ENCODE assay signal across 1 cellular context in genomic region chr10:100038561-100039071, GRCh38.
TF ChIP-seq lines count a peak whose summit lies in the region.

No MANE protein-coding gene starts in this region.

TF ChIP-seq in HepG2, 621 proteins besides CTCF, POLR2A, EP300 and RAD21 (continued from another document and continues in another):
- TF ChIP-seq, protein P1, sequence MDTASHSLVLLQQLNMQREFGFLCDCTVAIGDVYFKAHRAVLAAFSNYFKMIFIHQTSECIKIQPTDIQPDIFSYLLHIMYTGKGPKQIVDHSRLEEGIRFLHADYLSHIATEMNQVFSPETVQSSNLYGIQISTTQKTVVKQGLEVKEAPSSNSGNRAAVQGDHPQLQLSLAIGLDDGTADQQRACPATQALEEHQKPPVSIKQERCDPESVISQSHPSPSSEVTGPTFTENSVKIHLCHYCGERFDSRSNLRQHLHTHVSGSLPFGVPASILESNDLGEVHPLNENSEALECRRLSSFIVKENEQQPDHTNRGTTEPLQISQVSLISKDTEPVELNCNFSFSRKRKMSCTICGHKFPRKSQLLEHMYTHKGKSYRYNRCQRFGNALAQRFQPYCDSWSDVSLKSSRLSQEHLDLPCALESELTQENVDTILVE (CRISPR knock-in tag; IDR thresholded peaks at IDR 0.05) = no peak
- no peak for TF ChIP-seq NCOA1 (CRISPR knock-in tag; IDR thresholded peaks at IDR 0.05)
- TF ChIP-seq NR1H2 (CRISPR knock-in tag; IDR thresholded peaks at IDR 0.05; ENCODE audit: borderline replicate concordance, low read depth) = no peak
- TF ChIP-seq ZNF891 (CRISPR knock-in tag; IDR thresholded peaks at IDR 0.05) = no peak
- TF ChIP-seq CSRNP2 (CRISPR knock-in tag; conservative IDR thresholded peaks at IDR 0.05; ENCODE audit: low read depth) = no peak
- no peak for TF ChIP-seq DDIT3 (CRISPR knock-in tag; IDR thresholded peaks at IDR 0.05)
- no peak for TF ChIP-seq ZNF878 (CRISPR knock-in tag; IDR thresholded peaks at IDR 0.05)
- TF ChIP-seq ZNF256 (CRISPR knock-in tag; conservative IDR thresholded peaks at IDR 0.05) = no peak
- no peak for TF ChIP-seq XRCC5 (optimal IDR thresholded peaks at IDR 0.05; ENCODE audit: low read length)
- TF ChIP-seq, protein P2, sequence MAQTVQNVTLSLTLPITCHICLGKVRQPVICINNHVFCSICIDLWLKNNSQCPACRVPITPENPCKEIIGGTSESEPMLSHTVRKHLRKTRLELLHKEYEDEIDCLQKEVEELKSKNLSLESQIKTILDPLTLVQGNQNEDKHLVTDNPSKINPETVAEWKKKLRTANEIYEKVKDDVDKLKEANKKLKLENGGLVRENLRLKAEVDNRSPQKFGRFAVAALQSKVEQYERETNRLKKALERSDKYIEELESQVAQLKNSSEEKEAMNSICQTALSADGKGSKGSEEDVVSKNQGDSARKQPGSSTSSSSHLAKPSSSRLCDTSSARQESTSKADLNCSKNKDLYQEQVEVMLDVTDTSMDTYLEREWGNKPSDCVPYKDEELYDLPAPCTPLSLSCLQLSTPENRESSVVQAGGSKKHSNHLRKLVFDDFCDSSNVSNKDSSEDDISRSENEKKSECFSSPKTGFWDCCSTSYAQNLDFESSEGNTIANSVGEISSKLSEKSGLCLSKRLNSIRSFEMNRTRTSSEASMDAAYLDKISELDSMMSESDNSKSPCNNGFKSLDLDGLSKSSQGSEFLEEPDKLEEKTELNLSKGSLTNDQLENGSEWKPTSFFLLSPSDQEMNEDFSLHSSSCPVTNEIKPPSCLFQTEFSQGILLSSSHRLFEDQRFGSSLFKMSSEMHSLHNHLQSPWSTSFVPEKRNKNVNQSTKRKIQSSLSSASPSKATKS (CRISPR knock-in tag; IDR thresholded peaks at IDR 0.05) = no peak
- no peak for TF ChIP-seq ZNF451 (CRISPR knock-in tag; IDR thresholded peaks at IDR 0.05)
- TF ChIP-seq, protein P3, sequence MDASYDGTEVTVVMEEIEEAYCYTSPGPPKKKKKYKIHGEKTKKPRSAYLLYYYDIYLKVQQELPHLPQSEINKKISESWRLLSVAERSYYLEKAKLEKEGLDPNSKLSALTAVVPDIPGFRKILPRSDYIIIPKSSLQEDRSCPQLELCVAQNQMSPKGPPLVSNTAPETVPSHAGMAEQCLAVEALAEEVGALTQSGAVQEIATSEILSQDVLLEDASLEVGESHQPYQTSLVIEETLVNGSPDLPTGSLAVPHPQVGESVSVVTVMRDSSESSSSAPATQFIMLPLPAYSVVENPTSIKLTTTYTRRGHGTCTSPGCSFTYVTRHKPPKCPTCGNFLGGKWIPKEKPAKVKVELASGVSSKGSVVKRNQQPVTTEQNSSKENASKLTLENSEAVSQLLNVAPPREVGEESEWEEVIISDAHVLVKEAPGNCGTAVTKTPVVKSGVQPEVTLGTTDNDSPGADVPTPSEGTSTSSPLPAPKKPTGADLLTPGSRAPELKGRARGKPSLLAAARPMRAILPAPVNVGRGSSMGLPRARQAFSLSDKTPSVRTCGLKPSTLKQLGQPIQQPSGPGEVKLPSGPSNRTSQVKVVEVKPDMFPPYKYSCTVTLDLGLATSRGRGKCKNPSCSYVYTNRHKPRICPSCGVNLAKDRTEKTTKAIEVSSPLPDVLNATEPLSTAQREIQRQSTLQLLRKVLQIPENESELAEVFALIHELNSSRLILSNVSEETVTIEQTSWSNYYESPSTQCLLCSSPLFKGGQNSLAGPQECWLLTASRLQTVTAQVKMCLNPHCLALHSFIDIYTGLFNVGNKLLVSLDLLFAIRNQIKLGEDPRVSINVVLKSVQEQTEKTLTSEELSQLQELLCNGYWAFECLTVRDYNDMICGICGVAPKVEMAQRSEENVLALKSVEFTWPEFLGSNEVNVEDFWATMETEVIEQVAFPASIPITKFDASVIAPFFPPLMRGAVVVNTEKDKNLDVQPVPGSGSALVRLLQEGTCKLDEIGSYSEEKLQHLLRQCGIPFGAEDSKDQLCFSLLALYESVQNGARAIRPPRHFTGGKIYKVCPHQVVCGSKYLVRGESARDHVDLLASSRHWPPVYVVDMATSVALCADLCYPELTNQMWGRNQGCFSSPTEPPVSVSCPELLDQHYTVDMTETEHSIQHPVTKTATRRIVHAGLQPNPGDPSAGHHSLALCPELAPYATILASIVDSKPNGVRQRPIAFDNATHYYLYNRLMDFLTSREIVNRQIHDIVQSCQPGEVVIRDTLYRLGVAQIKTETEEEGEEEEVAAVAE (CRISPR knock-in tag; IDR thresholded peaks at IDR 0.05; ENCODE audit: borderline replicate concordance) = no peak
- no peak for TF ChIP-seq SOX13 (IDR thresholded peaks at IDR 0.05)
- peak in 1 of 2 experiments; percentile 30; a peak in 1 of 4 replicates for TF ChIP-seq SOX13 (CRISPR knock-in tag; conservative IDR thresholded peaks at IDR 0.05 in 1 of 2, IDR thresholded peaks at IDR 0.05 in 1 of 2)
- TF ChIP-seq ZNF501 (CRISPR knock-in tag; IDR thresholded peaks at IDR 0.05) = peak; percentile 33; the same call in 1 of the 2 replicates
- TF ChIP-seq ZNF569 (CRISPR knock-in tag; IDR thresholded peaks at IDR 0.05; ENCODE audit: borderline replicate concordance) = no peak
- TF ChIP-seq SP4 (CRISPR knock-in tag; IDR thresholded peaks at IDR 0.05) = no peak
- no peak for TF ChIP-seq RELA (CRISPR knock-in tag; IDR thresholded peaks at IDR 0.05)
- TF ChIP-seq ZMYM3 (CRISPR knock-in tag; IDR thresholded peaks at IDR 0.05) = no peak
- TF ChIP-seq, protein P4, sequence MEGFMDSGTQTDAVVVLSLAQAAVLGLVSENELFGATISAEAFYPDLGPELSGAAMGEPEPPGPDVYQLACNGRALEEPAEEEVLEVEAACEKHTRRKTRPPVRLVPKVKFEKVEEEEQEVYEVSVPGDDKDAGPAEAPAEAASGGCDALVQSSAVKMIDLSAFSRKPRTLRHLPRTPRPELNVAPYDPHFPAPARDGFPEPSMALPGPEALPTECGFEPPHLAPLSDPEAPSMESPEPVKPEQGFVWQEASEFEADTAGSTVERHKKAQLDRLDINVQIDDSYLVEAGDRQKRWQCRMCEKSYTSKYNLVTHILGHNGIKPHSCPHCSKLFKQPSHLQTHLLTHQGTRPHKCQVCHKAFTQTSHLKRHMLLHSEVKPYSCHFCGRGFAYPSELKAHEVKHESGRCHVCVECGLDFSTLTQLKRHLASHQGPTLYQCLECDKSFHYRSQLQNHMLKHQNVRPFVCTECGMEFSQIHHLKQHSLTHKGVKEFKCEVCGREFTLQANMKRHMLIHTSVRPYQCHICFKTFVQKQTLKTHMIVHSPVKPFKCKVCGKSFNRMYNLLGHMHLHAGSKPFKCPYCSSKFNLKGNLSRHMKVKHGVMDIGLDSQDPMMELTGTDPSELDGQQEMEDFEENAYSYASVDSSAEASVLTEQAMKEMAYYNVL (CRISPR knock-in tag; IDR thresholded peaks at IDR 0.05; ENCODE audit: borderline replicate concordance) = peak; percentile 61; the same call in 1 of the 2 replicates
- TF ChIP-seq SALL1 (CRISPR knock-in tag; IDR thresholded peaks at IDR 0.05) = peak; percentile 78
- TF ChIP-seq POLR2G (IDR thresholded peaks at IDR 0.05; ENCODE audit: low read depth, low read length) = no peak
- TF ChIP-seq, protein P5, sequence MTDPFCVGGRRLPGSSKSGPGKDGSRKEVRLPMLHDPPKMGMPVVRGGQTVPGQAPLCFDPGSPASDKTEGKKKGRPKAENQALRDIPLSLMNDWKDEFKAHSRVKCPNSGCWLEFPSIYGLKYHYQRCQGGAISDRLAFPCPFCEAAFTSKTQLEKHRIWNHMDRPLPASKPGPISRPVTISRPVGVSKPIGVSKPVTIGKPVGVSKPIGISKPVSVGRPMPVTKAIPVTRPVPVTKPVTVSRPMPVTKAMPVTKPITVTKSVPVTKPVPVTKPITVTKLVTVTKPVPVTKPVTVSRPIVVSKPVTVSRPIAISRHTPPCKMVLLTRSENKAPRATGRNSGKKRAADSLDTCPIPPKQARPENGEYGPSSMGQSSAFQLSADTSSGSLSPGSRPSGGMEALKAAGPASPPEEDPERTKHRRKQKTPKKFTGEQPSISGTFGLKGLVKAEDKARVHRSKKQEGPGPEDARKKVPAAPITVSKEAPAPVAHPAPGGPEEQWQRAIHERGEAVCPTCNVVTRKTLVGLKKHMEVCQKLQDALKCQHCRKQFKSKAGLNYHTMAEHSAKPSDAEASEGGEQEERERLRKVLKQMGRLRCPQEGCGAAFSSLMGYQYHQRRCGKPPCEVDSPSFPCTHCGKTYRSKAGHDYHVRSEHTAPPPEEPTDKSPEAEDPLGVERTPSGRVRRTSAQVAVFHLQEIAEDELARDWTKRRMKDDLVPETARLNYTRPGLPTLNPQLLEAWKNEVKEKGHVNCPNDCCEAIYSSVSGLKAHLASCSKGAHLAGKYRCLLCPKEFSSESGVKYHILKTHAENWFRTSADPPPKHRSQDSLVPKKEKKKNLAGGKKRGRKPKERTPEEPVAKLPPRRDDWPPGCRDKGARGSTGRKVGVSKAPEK (CRISPR knock-in tag; IDR thresholded peaks at IDR 0.05; ENCODE audit: borderline replicate concordance) = no peak
- TF ChIP-seq, protein P6, sequence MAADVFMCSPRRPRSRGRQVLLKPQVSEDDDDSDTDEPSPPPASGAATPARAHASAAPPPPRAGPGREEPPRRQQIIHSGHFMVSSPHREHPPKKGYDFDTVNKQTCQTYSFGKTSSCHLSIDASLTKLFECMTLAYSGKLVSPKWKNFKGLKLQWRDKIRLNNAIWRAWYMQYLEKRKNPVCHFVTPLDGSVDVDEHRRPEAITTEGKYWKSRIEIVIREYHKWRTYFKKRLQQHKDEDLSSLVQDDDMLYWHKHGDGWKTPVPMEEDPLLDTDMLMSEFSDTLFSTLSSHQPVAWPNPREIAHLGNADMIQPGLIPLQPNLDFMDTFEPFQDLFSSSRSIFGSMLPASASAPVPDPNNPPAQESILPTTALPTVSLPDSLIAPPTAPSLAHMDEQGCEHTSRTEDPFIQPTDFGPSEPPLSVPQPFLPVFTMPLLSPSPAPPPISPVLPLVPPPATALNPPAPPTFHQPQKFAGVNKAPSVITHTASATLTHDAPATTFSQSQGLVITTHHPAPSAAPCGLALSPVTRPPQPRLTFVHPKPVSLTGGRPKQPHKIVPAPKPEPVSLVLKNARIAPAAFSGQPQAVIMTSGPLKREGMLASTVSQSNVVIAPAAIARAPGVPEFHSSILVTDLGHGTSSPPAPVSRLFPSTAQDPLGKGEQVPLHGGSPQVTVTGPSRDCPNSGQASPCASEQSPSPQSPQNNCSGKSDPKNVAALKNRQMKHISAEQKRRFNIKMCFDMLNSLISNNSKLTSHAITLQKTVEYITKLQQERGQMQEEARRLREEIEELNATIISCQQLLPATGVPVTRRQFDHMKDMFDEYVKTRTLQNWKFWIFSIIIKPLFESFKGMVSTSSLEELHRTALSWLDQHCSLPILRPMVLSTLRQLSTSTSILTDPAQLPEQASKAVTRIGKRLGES (CRISPR knock-in tag; IDR thresholded peaks at IDR 0.05; ENCODE audit: borderline replicate concordance) = no peak
- TF ChIP-seq REXO4 (CRISPR knock-in tag; IDR thresholded peaks at IDR 0.05; ENCODE audit: borderline replicate concordance) = no peak
- TF ChIP-seq TP53 (CRISPR knock-in tag; conservative IDR thresholded peaks at IDR 0.05) = no peak
- TF ChIP-seq ZNF660 (CRISPR knock-in tag; IDR thresholded peaks at IDR 0.05; ENCODE audit: borderline replicate concordance, low read depth) = no peak
- TF ChIP-seq PBX2 (CRISPR knock-in tag; IDR thresholded peaks at IDR 0.05) = no peak
- TF ChIP-seq MLX (CRISPR knock-in tag; IDR thresholded peaks at IDR 0.05) = no peak
- TF ChIP-seq LCORL (IDR thresholded peaks at IDR 0.05) = no peak
- peak; percentile 57; the same call in 1 of the 2 replicates for TF ChIP-seq LCORL (CRISPR knock-in tag; IDR thresholded peaks at IDR 0.05)
- TF ChIP-seq, protein P7, sequence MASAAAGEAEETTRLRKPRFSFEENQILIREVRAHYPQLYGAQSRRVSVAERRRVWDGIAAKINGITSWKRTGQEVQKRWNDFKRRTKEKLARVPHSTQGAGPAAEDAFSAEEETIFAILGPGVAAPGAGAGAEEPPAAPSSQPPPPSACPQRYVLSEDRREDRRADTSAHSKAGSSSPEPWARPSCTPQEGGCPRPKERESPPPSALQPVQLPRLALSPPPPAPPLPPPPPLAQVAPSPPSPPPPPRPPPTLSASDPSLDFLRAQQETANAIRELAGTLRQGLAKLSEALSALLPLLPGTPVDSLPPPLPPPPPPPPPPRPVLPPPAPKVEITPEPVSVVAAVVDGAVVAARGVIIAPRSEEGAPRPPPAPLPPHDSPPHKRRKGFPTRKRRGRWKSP (CRISPR knock-in tag; IDR thresholded peaks at IDR 0.05) = no peak
- no peak for TF ChIP-seq ZNF362 (CRISPR knock-in tag; IDR thresholded peaks at IDR 0.05; ENCODE audit: borderline replicate concordance)
- no peak for TF ChIP-seq PLRG1 (conservative IDR thresholded peaks at IDR 0.05)
- TF ChIP-seq NBN (conservative IDR thresholded peaks at IDR 0.05) = no peak
- TF ChIP-seq TMF1 (CRISPR knock-in tag; IDR thresholded peaks at IDR 0.05; ENCODE audit: low read depth) = no peak
- 0 out of 2 replicates have a peak, but pooled peaks have one; percentile 34 for TF ChIP-seq DMAP1 (CRISPR knock-in tag; IDR thresholded peaks at IDR 0.05)
- no peak for TF ChIP-seq KDM2A (CRISPR knock-in tag; IDR thresholded peaks at IDR 0.05; ENCODE audit: borderline replicate concordance, low read depth)
